In the genomic region with DNA sequence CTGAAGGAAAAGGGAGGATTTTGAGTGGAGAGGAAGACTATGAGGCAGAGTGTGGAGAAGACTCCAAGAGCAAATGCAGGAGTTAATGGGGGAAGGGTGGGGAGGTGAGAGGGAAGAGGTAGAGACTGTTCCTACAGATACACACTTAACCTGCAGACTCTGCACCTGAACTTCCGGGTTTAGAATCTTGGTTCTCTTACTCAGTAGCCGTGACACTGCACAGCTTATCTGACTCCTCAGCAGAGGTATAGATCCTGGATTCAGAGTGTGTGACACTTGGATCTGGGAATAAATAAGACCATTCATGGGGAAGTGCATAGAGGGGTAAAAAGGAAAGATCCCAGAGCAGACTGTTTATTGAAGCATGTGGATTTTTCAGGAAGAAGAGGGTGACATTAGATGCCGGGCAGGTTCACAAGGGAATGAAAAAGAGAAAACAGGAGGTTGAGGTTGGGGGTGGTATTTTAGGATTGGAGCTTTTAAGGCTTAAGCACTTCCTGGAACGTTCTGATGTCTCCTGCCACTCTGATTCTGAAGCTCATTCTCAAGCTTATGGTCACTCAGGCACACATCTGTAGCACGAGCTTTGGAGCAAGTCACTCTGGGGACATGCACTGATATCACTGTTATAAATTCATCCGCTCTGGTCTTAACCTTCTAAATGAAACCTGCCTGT, we compare ENCODE assay signal across 1 cellular context.
TF ChIP-seq lines count a peak whose summit lies in the region.

No MANE protein-coding gene starts in this region.

TF ChIP-seq in GM12878, 131 proteins besides CTCF, POLR2A, EP300 and RAD21:
- TF ChIP-seq CHD1 (IDR thresholded peaks at IDR 0.05; ENCODE audit: low read depth, low read length): no peak
- TF ChIP-seq DPF2 (IDR thresholded peaks at IDR 0.05): no peak
- no peak for TF ChIP-seq E2F8 (IDR thresholded peaks at IDR 0.05; ENCODE audit: low read depth, partially characterized antibody)
- TF ChIP-seq SUPT20H (IDR thresholded peaks at IDR 0.05; ENCODE audit: borderline replicate concordance, control insufficient read depth, low read depth, low read length): no peak
- TF ChIP-seq, protein P1, sequence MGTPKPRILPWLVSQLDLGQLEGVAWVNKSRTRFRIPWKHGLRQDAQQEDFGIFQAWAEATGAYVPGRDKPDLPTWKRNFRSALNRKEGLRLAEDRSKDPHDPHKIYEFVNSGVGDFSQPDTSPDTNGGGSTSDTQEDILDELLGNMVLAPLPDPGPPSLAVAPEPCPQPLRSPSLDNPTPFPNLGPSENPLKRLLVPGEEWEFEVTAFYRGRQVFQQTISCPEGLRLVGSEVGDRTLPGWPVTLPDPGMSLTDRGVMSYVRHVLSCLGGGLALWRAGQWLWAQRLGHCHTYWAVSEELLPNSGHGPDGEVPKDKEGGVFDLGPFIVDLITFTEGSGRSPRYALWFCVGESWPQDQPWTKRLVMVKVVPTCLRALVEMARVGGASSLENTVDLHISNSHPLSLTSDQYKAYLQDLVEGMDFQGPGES (IDR thresholded peaks at IDR 0.05): no peak
- TF ChIP-seq ZSCAN29 (IDR thresholded peaks at IDR 0.05): no peak
- TF ChIP-seq NRF1 (conservative IDR thresholded peaks at IDR 0.05; ENCODE audit: low read depth, low read length): no peak
- TF ChIP-seq, protein P2, sequence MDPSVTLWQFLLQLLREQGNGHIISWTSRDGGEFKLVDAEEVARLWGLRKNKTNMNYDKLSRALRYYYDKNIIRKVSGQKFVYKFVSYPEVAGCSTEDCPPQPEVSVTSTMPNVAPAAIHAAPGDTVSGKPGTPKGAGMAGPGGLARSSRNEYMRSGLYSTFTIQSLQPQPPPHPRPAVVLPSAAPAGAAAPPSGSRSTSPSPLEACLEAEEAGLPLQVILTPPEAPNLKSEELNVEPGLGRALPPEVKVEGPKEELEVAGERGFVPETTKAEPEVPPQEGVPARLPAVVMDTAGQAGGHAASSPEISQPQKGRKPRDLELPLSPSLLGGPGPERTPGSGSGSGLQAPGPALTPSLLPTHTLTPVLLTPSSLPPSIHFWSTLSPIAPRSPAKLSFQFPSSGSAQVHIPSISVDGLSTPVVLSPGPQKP (IDR thresholded peaks at IDR 0.05; ENCODE audit: low read depth, low read length): no peak
- TF ChIP-seq RBBP5 (conservative IDR thresholded peaks at IDR 0.05): no peak
- no peak for TF ChIP-seq TARDBP (IDR thresholded peaks at IDR 0.05; ENCODE audit: borderline replicate concordance)
- no peak for TF ChIP-seq PRDM15 (CRISPR knock-in tag; IDR thresholded peaks at IDR 0.05)
- TF ChIP-seq HCFC1 (IDR thresholded peaks at IDR 0.05; ENCODE audit: low read length): no peak
- TF ChIP-seq MYB (IDR thresholded peaks at IDR 0.05; ENCODE audit: borderline replicate concordance, low read depth, low read length): no peak
- TF ChIP-seq, protein P3, sequence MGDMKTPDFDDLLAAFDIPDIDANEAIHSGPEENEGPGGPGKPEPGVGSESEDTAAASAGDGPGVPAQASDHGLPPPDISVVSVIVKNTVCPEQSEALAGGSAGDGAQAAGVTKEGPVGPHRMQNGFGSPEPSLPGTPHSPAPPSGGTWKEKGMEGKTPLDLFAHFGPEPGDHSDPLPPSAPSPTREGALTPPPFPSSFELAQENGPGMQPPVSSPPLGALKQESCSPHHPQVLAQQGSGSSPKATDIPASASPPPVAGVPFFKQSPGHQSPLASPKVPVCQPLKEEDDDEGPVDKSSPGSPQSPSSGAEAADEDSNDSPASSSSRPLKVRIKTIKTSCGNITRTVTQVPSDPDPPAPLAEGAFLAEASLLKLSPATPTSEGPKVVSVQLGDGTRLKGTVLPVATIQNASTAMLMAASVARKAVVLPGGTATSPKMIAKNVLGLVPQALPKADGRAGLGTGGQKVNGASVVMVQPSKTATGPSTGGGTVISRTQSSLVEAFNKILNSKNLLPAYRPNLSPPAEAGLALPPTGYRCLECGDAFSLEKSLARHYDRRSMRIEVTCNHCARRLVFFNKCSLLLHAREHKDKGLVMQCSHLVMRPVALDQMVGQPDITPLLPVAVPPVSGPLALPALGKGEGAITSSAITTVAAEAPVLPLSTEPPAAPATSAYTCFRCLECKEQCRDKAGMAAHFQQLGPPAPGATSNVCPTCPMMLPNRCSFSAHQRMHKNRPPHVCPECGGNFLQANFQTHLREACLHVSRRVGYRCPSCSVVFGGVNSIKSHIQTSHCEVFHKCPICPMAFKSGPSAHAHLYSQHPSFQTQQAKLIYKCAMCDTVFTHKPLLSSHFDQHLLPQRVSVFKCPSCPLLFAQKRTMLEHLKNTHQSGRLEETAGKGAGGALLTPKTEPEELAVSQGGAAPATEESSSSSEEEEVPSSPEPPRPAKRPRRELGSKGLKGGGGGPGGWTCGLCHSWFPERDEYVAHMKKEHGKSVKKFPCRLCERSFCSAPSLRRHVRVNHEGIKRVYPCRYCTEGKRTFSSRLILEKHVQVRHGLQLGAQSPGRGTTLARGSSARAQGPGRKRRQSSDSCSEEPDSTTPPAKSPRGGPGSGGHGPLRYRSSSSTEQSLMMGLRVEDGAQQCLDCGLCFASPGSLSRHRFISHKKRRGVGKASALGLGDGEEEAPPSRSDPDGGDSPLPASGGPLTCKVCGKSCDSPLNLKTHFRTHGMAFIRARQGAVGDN (IDR thresholded peaks at IDR 0.05): no peak
- TF ChIP-seq BRCA1 (IDR thresholded peaks at IDR 0.05; ENCODE audit: low read depth, low read length): no peak
- TF ChIP-seq LARP7 (IDR thresholded peaks at IDR 0.05): no peak
- TF ChIP-seq SUZ12 (IDR thresholded peaks at IDR 0.05; ENCODE audit: unreplicated experiment): no peak
- TF ChIP-seq STAT1 (conservative IDR thresholded peaks at IDR 0.05): no peak
- no peak for TF ChIP-seq IKZF2 (IDR thresholded peaks at IDR 0.05)
